In genomic region chr5:98773464-98774191, GRCh38 we compare ENCODE assay signal across 8 cellular contexts. TPM values are rescaled to one million over a fixed set of nuclear protein-coding genes. Genes with fewer than 3 reads are reported as not detected.
A peak's percentile ranks its signal among the peaks of the same experiment; 100 is the strongest.
DNase-seq lines count a peak whose midpoint lies in the region; ATAC-seq, FAIRE-seq and TF ChIP-seq lines count a peak whose summit lies in the region.

RGMB (plus strand) TSS chr5:98773663; CDS start chr5:98774071, 408 bp downstream.

- H3K27ac Mint-ChIP-seq in CD4-positive, CD25-positive, alpha-beta regulatory T cell = peak within 1 kb of the TSS; percentile 95 to 98 (median 97)

- intact Hi-C loops in endothelial cell of umbilical vein (cut with micrococcal nuclease) = loop anchor here (1.0 to 10.0 kb wide), 11 partner anchors 23 to 1891 kb away; partner anchors contain the start of genes CHD1, LNPEP and RIOK2

- H3K4me3 Mint-ChIP-seq in CD4-positive, CD25-positive, alpha-beta regulatory T cell = peak within 1 kb of the TSS; percentile 99 to 100 (median 100)

- H3K9me1 ChIP-seq in endothelial cell of umbilical vein (replicated peaks; ENCODE audit: control insufficient read depth, extremely low read depth, insufficient read depth, low read length) = no peaks in the 10 kb centered on the region

- FAIRE-seq in endothelial cell of umbilical vein (lab: Jason Lieb, UNC) = peak; percentile 88

- H3K36me3 ChIP-seq in CD4-positive, CD25-positive, alpha-beta regulatory T cell (ENCODE audit: control insufficient read depth, insufficient read depth, low read length) = no peaks in the 10 kb centered on the region
- no peaks in the 10 kb centered on the region for H3K36me3 ChIP-seq in endothelial cell of umbilical vein (ENCODE audit: control insufficient read depth in 2 of 2, extremely low read depth in 1 of 2, insufficient read depth in 2 of 2, low read length in 2 of 2)

- peak within 1 kb of the TSS; percentile 91 for H2AFZ ChIP-seq in endothelial cell of umbilical vein (ENCODE audit: low read depth, low read length)

- peaks cover 7% of the 10 kb centered on the region for H4K20me1 ChIP-seq in endothelial cell of umbilical vein (replicated peaks; ENCODE audit: control insufficient read depth, extremely low read depth, insufficient read depth, low read length)

- H3K27me3 ChIP-seq in CD4-positive, CD25-positive, alpha-beta regulatory T cell (ENCODE audit: control insufficient read depth, insufficient read depth, low read length) = peaks cover 7% of the 10 kb centered on the region
- H3K27me3 ChIP-seq in HL-60 (ENCODE audit: insufficient read depth, poor library complexity, severe bottlenecking) = peaks cover 21% of the 10 kb centered on the region
- no peaks in the 10 kb centered on the region for H3K27me3 ChIP-seq in endothelial cell of umbilical vein (ENCODE audit: control insufficient read depth in 2 of 2, insufficient read depth in 2 of 2, low read length in 2 of 2)

- peaks cover 0 to 4% (median 0%) of the 10 kb centered on the region in 7 donors for H3K9me3 Mint-ChIP-seq in CD4-positive, CD25-positive, alpha-beta regulatory T cell

- POLR2A ChIA-PET in endothelial cell of umbilical vein (lab: Charles Lee) = no interaction called here

- DNase-seq in CD4-positive, CD25-positive, alpha-beta regulatory T cell = peak; percentile 88 to 95 (median 91)
- DNase-seq in HL-60 (ENCODE audit: low read depth in 1 of 2, low spot score in 1 of 2) (peak in 1 of 2 experiments; percentile 40), NOMO-1 treated with DMSO at 0.1 percent for 48 hours (lab: John Stamatoyannopoulos, UW; ENCODE audit: unreplicated experiment) (peak; percentile 88), activated T-cell treated with anti-CD3 and anti-CD28 coated beads for 24 hours (ENCODE audit: low read depth) (peak; percentile 86), endothelial cell of umbilical vein (ENCODE audit: low read depth, low spot score) (peak; percentile 99), midbrain (lab: John Stamatoyannopoulos, UW) (peak; percentile 97)
- DNase-seq in stimulated activated CD8-positive, alpha-beta memory T cell treated with anti-CD3 and anti-CD28 coated beads, Interleukin-15, amount 100 ng/mL, for 48 hours (ENCODE audit: low read depth in 2 of 2) = peak; percentile 81 to 85

- H3K4me2 ChIP-seq in endothelial cell of umbilical vein (ENCODE audit: insufficient read depth, low read length) = peak within 1 kb of the TSS; percentile 93

- peaks cover 43% of the 10 kb centered on the region for H3K27me3 Mint-ChIP-seq in CD4-positive, CD25-positive, alpha-beta regulatory T cell

- H3K9ac ChIP-seq in endothelial cell of umbilical vein (replicated peaks; ENCODE audit: extremely low read depth, insufficient read depth, low read length) = peak within 1 kb of the TSS; percentile 97

- H3K4me1 Mint-ChIP-seq in CD4-positive, CD25-positive, alpha-beta regulatory T cell = peaks cover 24 to 80% (median 56%) of the 10 kb centered on the region in 4 donors

- H3K36me3 Mint-ChIP-seq in CD4-positive, CD25-positive, alpha-beta regulatory T cell = no peaks in the 10 kb centered on the region

- H3K9me3 ChIP-seq in CD4-positive, CD25-positive, alpha-beta regulatory T cell (ENCODE audit: control insufficient read depth in 2 of 2, low read length in 2 of 2) = no peaks in the 10 kb centered on the region
- no peaks in the 10 kb centered on the region for H3K9me3 ChIP-seq in endothelial cell of umbilical vein (replicated peaks; ENCODE audit: control insufficient read depth, insufficient read depth, low read length)

- dilution Hi-C loops in endothelial cell of umbilical vein (cut with MboI; ENCODE audit: extremely low pct_ligation_motif_present, low sequenced_read_pairs) = no loop called here

- peaks cover 65% of the 10 kb centered on the region for H3K4me1 ChIP-seq in CD4-positive, CD25-positive, alpha-beta regulatory T cell (ENCODE audit: control insufficient read depth, insufficient read depth, low read length, poor library complexity, severe bottlenecking)
- H3K4me1 ChIP-seq in endothelial cell of umbilical vein (ENCODE audit: control insufficient read depth, extremely low read depth, insufficient read depth, low read length) = peaks cover 35% of the 10 kb centered on the region

- H3K27ac ChIP-seq in CD4-positive, CD25-positive, alpha-beta regulatory T cell (ENCODE audit: insufficient read depth, low read length, poor library complexity, severe bottlenecking) = peak within 1 kb of the TSS; percentile 72
- H3K27ac ChIP-seq in HL-60 (replicated peaks) (no peak within 1 kb of the TSS), endothelial cell of umbilical vein (ENCODE audit: insufficient read depth, low read depth, low read length) (peak within 1 kb of the TSS; percentile 76)

- H3K79me2 ChIP-seq in endothelial cell of umbilical vein (ENCODE audit: control insufficient read depth, insufficient read depth, low read length) = peaks cover 58% of the 10 kb centered on the region

- peak within 1 kb of the TSS; percentile 93 for H3K4me3 ChIP-seq in CD4-positive, CD25-positive, alpha-beta regulatory T cell (ENCODE audit: low read depth, low read length)
- peak within 1 kb of the TSS; percentile 46 for H3K4me3 ChIP-seq in HL-60 (replicated peaks; ENCODE audit: insufficient read depth, low read length)
- H3K4me3 ChIP-seq in endothelial cell of umbilical vein (replicated peaks in 1 of 3; ENCODE audit: insufficient read depth in 1 of 3, low read depth in 1 of 3, low read length in 3 of 3) = peak within 1 kb of the TSS; percentile 84 to 98 (median 87)

- CTCF ChIA-PET in endothelial cell of umbilical vein (lab: Charles Lee) = interaction anchor here (0.6 to 7.2 kb wide), 8 partner anchors 14 to 1542 kb away, joined by 3 to 94 read pairs (median 6); no protein-coding TSS in a partner anchor

- BruUV-seq in endothelial cell of umbilical vein (replicated peaks; lab: Mats Ljungman, UMichigan) = no TSS peak

- peak; percentile 92 for TF ChIP-seq POLR2A in endothelial cell of umbilical vein (IDR thresholded peaks at IDR 0.05; ENCODE audit: low read depth, low read length)

- TF ChIP-seq CTCF in HL-60 (IDR thresholded peaks at IDR 0.05; ENCODE audit: insufficient read depth, low read length) (no peak), endothelial cell of umbilical vein (IDR thresholded peaks at IDR 0.05; ENCODE audit: extremely low read depth in 1 of 2, insufficient read depth in 1 of 2, low read depth in 1 of 2, low read length in 2 of 2) (no peak)

- peak; percentile 88 to 90 for ATAC-seq in CD4-positive, CD25-positive, alpha-beta regulatory T cell (ENCODE audit: low read depth in 2 of 2)
- ATAC-seq in GM19463 (IDR thresholded peaks at IDR 0.05; ENCODE audit: unreplicated experiment) = peak; percentile 80

TF ChIP-seq in endothelial cell of umbilical vein, 7 proteins besides CTCF, POLR2A, EP300 and RAD21:
- TF ChIP-seq POLR2AphosphoS5 (IDR thresholded peaks at IDR 0.05; ENCODE audit: insufficient read depth, low read depth, low read length) = peak; percentile 90
- TF ChIP-seq MYC (IDR thresholded peaks at IDR 0.05; ENCODE audit: low read depth, low read length) = no peak
- no peak for TF ChIP-seq MAX (IDR thresholded peaks at IDR 0.05; ENCODE audit: insufficient read depth, insufficient read length)
- no peak for TF ChIP-seq JUN (IDR thresholded peaks at IDR 0.05; ENCODE audit: borderline replicate concordance, insufficient read depth, insufficient read length, low read depth)

RNA-seq across cellular contexts. Expression of gene RGMB, which starts in this region (rescaled TPM):
- 27.9 TPM for total RNA-seq in CD4-positive, CD25-positive, alpha-beta regulatory T cell
- 1 to 10 TPM; 3.9 to 4.3 (median 4.3) TPM for polyA plus RNA-seq in CD4-positive, CD25-positive, alpha-beta regulatory T cell
- total RNA-seq in endothelial cell of umbilical vein = 27.5 and 31.3 TPM in 2 replicates
- polyA plus RNA-seq in endothelial cell of umbilical vein = 15.0 and 16.2 TPM in 2 replicates
- 13.5 and 14.2 TPM in 2 replicates for polyA plus RNA-seq in endothelial cell of umbilical vein (2011; cell fraction: cytosol; rRNA removed)
- 29.2 and 29.3 TPM in 2 replicates for polyA plus RNA-seq in endothelial cell of umbilical vein (2011; cell fraction: nucleus; rRNA removed)
- polyA plus RNA-seq in endothelial cell of umbilical vein (2012) = 11.3 and 14.2 TPM in 2 replicates
- polyA minus RNA-seq in endothelial cell of umbilical vein = 32.2 and 38.1 TPM in 2 replicates
- polyA minus RNA-seq in endothelial cell of umbilical vein (2011; cell fraction: cytosol; rRNA and poly(A)+ RNA removed) = 13.5 TPM
- 60.5 and 67.9 TPM in 2 replicates for polyA minus RNA-seq in endothelial cell of umbilical vein (2011; cell fraction: nucleus; rRNA and poly(A)+ RNA removed)
